Comparison of ENCODE assay signal across 8 cellular contexts in the genomic region with DNA sequence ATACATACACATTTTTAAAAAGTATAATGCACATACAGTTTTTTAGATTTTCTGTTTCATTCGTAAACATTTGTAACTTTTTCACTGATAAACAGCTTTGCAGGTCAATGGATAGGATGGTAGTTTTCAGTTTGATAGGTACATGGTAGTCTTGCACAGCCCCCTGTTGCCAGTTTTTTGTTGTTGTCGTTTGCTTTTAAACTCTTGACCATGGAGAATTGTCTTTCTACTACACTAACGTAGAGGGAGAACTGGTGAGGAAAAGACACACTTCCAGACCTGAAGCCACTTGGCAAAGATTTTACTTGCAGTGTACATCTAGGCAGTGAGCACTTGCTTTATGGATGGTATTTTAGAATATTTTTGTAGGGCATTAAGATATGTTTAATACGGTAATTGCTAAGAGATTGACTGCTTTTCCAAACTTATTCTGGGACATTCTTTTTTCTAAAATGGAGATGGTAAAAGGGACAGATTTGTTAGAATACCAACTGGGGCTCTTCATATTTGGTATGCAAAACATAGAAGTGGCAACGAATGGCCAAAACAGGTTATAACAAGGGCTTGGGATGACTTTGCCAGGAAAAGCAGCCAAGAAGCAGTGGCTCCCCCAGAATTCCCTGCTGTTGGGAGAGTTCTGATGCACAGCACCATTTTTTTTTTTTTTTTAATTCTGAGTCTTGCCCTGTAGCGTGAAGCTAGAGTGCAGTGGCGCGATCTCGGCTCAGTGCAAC. TPM values are rescaled to one million over a fixed set of nuclear protein-coding genes. Genes with fewer than 3 reads are reported as not detected.
A peak's percentile ranks its signal among the peaks of the same experiment; 100 is the strongest.
DNase-seq lines count a peak whose midpoint lies in the region; ATAC-seq, FAIRE-seq and TF ChIP-seq lines count a peak whose summit lies in the region.

No MANE protein-coding gene starts in this region.

- H3K27ac ChIP-seq in angular gyrus (ENCODE audit: low read depth, low read length) (peak overlapping the region; percentile 0), kidney (ENCODE audit: low read depth in 2 of 2, low read length in 2 of 2) (no peak overlapping the region), tibial nerve (peak overlapping the region in 3 of 4 donors; percentile 78 to 96 (median 83))

- H3K4me1 Mint-ChIP-seq in stimulated activated naive CD8-positive, alpha-beta T cell treated with anti-CD3 and anti-CD28 coated beads, Interleukin-15, Interleukin-2, amounts not matched to agents 100 ng/mL and 50 ng/mL, for 24 hours (ENCODE audit: low read depth), result peaks cover 61% of the 10 kb centered on the region

- TF ChIP-seq CTCF in kidney (IDR thresholded peaks at IDR 0.05; ENCODE audit: borderline replicate concordance, extremely low read depth, insufficient read depth), result no peak
- TF ChIP-seq CTCF in tibial nerve (IDR thresholded peaks at IDR 0.05), result no peak

- no peak for TF ChIP-seq POLR2A in tibial nerve (IDR thresholded peaks at IDR 0.05)

- H3K4me3 ChIP-seq in kidney (ENCODE audit: low read length in 2 of 2) (peak overlapping the region; percentile 72 to 92), tibial nerve (peak overlapping the region; percentile 54 to 92 (median 90))

- no peaks in the 10 kb centered on the region for H3K27me3 ChIP-seq in tibial nerve

- peak overlapping the region; percentile 93 for H3K4me3 Mint-ChIP-seq in stimulated activated naive CD8-positive, alpha-beta T cell treated with anti-CD3 and anti-CD28 coated beads, Interleukin-15, Interleukin-2, amounts not matched to agents 100 ng/mL and 50 ng/mL, for 24 hours

- H3K9me3 Mint-ChIP-seq in stimulated activated naive CD8-positive, alpha-beta T cell treated with anti-CD3 and anti-CD28 coated beads, Interleukin-15, Interleukin-2, amounts not matched to agents 100 ng/mL and 50 ng/mL, for 24 hours, result no peaks in the 10 kb centered on the region

- DNase-seq in stimulated activated naive CD8-positive, alpha-beta T cell treated with anti-CD3 and anti-CD28 coated beads, Interleukin-15, Interleukin-2, amounts not matched to agents 100 U/mL and 50 U/mL, for 24 hours, result no peak
- DNase-seq in kidney (no peak), tibial nerve (ENCODE audit: low spot score in 2 of 2) (no peak), NCI-H1417 treated with DMSO at 0.1 percent for 48 hours (lab: John Stamatoyannopoulos, UW) (no peak)

- peak overlapping the region; percentile 86 for H3K27ac Mint-ChIP-seq in stimulated activated naive CD8-positive, alpha-beta T cell treated with anti-CD3 and anti-CD28 coated beads, Interleukin-15, Interleukin-2, amounts not matched to agents 100 ng/mL and 50 ng/mL, for 24 hours

- peak overlapping the region; percentile 41 to 63 for H3K9ac ChIP-seq in kidney (ENCODE audit: low read length in 2 of 2)

- H3K9me3 ChIP-seq in kidney (ENCODE audit: control insufficient read depth in 1 of 2, low read length in 2 of 2), result no peaks in the 10 kb centered on the region
- no peaks in the 10 kb centered on the region for H3K9me3 ChIP-seq in tibial nerve

- H3K36me3 ChIP-seq in kidney (ENCODE audit: control insufficient read depth in 1 of 2, insufficient read depth in 2 of 2, low read length in 2 of 2), result peaks cover 0 to 2% of the 10 kb centered on the region in 2 donors
- H3K36me3 ChIP-seq in tibial nerve, result no peaks in the 10 kb centered on the region

- 48 to 49% methylated on average over 9 of the region's 9 CpGs for WGBS in tibial nerve, 2 donors

- H3K36me3 Mint-ChIP-seq in stimulated activated naive CD8-positive, alpha-beta T cell treated with anti-CD3 and anti-CD28 coated beads, Interleukin-15, Interleukin-2, amounts not matched to agents 100 ng/mL and 50 ng/mL, for 24 hours (ENCODE audit: low read depth), result peaks cover 14% of the 10 kb centered on the region

- H3K4me1 ChIP-seq in kidney (ENCODE audit: control insufficient read depth in 1 of 2, insufficient read depth in 1 of 2, low read depth in 1 of 2, low read length in 2 of 2) (peaks cover 6 to 25% of the 10 kb centered on the region in 2 donors), tibial nerve (peaks cover 0 to 58% (median 28%) of the 10 kb centered on the region in 4 donors)

- peaks cover 13% of the 10 kb centered on the region for H3K27me3 Mint-ChIP-seq in stimulated activated naive CD8-positive, alpha-beta T cell treated with anti-CD3 and anti-CD28 coated beads, Interleukin-15, Interleukin-2, amounts not matched to agents 100 ng/mL and 50 ng/mL, for 24 hours

- no peak for ATAC-seq in stimulated activated naive CD8-positive, alpha-beta T cell treated with anti-CD3 and anti-CD28 coated beads, Interleukin-15, Interleukin-2, amounts not matched to agents 100 U/mL and 50 U/mL, for 24 hours
- ATAC-seq in GM18858 (IDR thresholded peaks at IDR 0.05; ENCODE audit: unreplicated experiment), result no peak
- no peak for ATAC-seq in GM21381 (IDR thresholded peaks at IDR 0.05; ENCODE audit: unreplicated experiment)

- FAIRE-seq in kidney (lab: Jason Lieb, UNC), result no peak

- intact Hi-C loops in kidney (cut with DNase I), result no loop called here

- TF ChIP-seq EP300 in tibial nerve (IDR thresholded peaks at IDR 0.05), result no peak

RNA-seq across cellular contexts. Expression of gene PYGB, which starts 1.5 kb away (rescaled TPM):
- total RNA-seq in kidney (176 TPM), tibial nerve (100 to 1,000 TPM in 1 of 4 donors, 10 to 100 TPM in 3; 71.6 to 119 (median 78.6) TPM)
- polyA plus RNA-seq in kidney (ENCODE audit: insufficient read depth, low read depth, low replicate concordance), result 50.9 TPM

RNA-seq across cellular contexts. Expression of gene ENTPD6, which starts 53.9 kb away (rescaled TPM):
- 95.7 TPM for total RNA-seq in kidney
- polyA plus RNA-seq in kidney (ENCODE audit: insufficient read depth, low read depth, low replicate concordance), result 59.0 TPM
- 100 to 1,000 TPM in 1 of 4 donors, 10 to 100 TPM in 3; 62.2 to 114 (median 67.0) TPM for total RNA-seq in tibial nerve

Comparison
In these comparisons a context has a peak if more than half of its experiments do, and no peak if none do; other contexts are left out.
1. H3K27ac ChIP-seq: peak in angular gyrus (single experiment) and tibial nerve (3 of 4); none in kidney (0 of 2).